ENCODE assay signal across 8 cellular contexts in genomic region chr1:166974647-166975345, GRCh38. TPM values are rescaled to one million over a fixed set of nuclear protein-coding genes. Genes with fewer than 3 reads are reported as not detected.
A peak's percentile ranks its signal among the peaks of the same experiment; 100 is the strongest.
DNase-seq lines count a peak whose midpoint lies in the region; ATAC-seq and TF ChIP-seq lines count a peak whose summit lies in the region.

No MANE protein-coding gene starts in this region.

- no peaks in the 10 kb centered on the region for H3K9me3 Mint-ChIP-seq in naive thymus-derived CD8-positive, alpha-beta T cell

- peaks cover 3 to 8% of the 10 kb centered on the region in 2 donors for H3K4me1 ChIP-seq in thoracic aorta (ENCODE audit: control insufficient read depth in 1 of 2, low read depth in 2 of 2)

- peak overlapping the region; percentile 76 to 90 (median 87) for H3K4me3 Mint-ChIP-seq in naive thymus-derived CD8-positive, alpha-beta T cell

- H3K4me1 Mint-ChIP-seq in naive thymus-derived CD8-positive, alpha-beta T cell: peaks cover 8 to 25% (median 21%) of the 10 kb centered on the region in 4 donors

- H3K36me3 ChIP-seq in thoracic aorta: no peaks in the 10 kb centered on the region

- no peak overlapping the region for H3K27ac ChIP-seq in thoracic aorta

- peaks cover 18 to 44% (median 28%) of the 10 kb centered on the region in 5 donors for H3K27me3 Mint-ChIP-seq in naive thymus-derived CD8-positive, alpha-beta T cell

- no peaks in the 10 kb centered on the region for H3K36me3 Mint-ChIP-seq in naive thymus-derived CD8-positive, alpha-beta T cell

- no peak for TF ChIP-seq CTCF in thoracic aorta (IDR thresholded peaks at IDR 0.05)

- peak overlapping the region in 9 of 10 donors; percentile 8 to 81 (median 69) for H3K27ac Mint-ChIP-seq in naive thymus-derived CD8-positive, alpha-beta T cell

- POLR2A ChIA-PET in naive thymus-derived CD8-positive, alpha-beta T cell (lab: Charles Lee): interaction anchor here (0.7 kb wide), 2 partner anchors 130 to 244 kb away, joined by 3 to 4 read pairs; no protein-coding TSS in a partner anchor

- H3K4me3 ChIP-seq in thoracic aorta: peak overlapping the region; percentile 71

- no peaks in the 10 kb centered on the region for H3K9me3 ChIP-seq in thoracic aorta

- peak; percentile 11 to 31 for ATAC-seq in naive thymus-derived CD8-positive, alpha-beta T cell
- ATAC-seq in thoracic aorta (ENCODE audit: insufficient number of reproducible peaks, low FRiP score, low read depth) (no peak), HG02938 (IDR thresholded peaks at IDR 0.05; ENCODE audit: unreplicated experiment) (no peak)

- DNase-seq in NCI-H82 (lab: John Stamatoyannopoulos, UW): peak; percentile 50
- DNase-seq in NCI-H82 treated with DMSO at 0.1 percent for 48 hours (lab: John Stamatoyannopoulos, UW; ENCODE audit: unreplicated experiment): no peak
- peak; percentile 23 for DNase-seq in RPMI8226
- DNase-seq in cerebellar cortex (ENCODE audit: low spot score): peak; percentile 11
- peak in 3 of 10 donors; percentile 10 to 21 (median 17) for DNase-seq in naive thymus-derived CD8-positive, alpha-beta T cell
- DNase-seq in thoracic aorta (ENCODE audit: low spot score): no peak
- DNase-seq in SIG-M5 treated with dmso at 0.1 percent for 504 hours (lab: John Stamatoyannopoulos, UW; ENCODE audit: unreplicated experiment): no peak

- H3K27me3 ChIP-seq in thoracic aorta (replicated peaks; ENCODE audit: insufficient read depth): no peaks in the 10 kb centered on the region

RNA-seq across cellular contexts. Expression of gene ILDR2, which starts 0.5 kb away (rescaled TPM):
- under 1 TPM; 0.21 to 0.22 TPM for total RNA-seq in naive thymus-derived CD8-positive, alpha-beta T cell
- polyA plus RNA-seq in naive thymus-derived CD8-positive, alpha-beta T cell: under 1 TPM in 1 of 3 donors, not detected in 2; 0.08 TPM
- under 1 TPM in 1 of 2 donors, not detected in 1; 0.85 TPM for total RNA-seq in thoracic aorta

RNA-seq across cellular contexts. Expression of gene MAEL, which starts 14.3 kb away (rescaled TPM):
- not detected for total RNA-seq in naive thymus-derived CD8-positive, alpha-beta T cell
- polyA plus RNA-seq in naive thymus-derived CD8-positive, alpha-beta T cell: not detected
- not detected for total RNA-seq in thoracic aorta

Comparison
In these comparisons a context has a peak if more than half of its experiments do, and no peak if none do; other contexts are left out.
1. DNase-seq: peak in NCI-H82 (single experiment), RPMI8226 (single experiment) and cerebellar cortex (single experiment); none in NCI-H82 treated with DMSO at 0.1 percent for 48 hours (single experiment), thoracic aorta (single experiment) and SIG-M5 treated with dmso at 0.1 percent for 504 hours (single experiment).
2. ATAC-seq: peak in naive thymus-derived CD8-positive, alpha-beta T cell (2 of 2); none in thoracic aorta (single experiment) and HG02938 (single experiment).